15 cellular contexts compared by ENCODE assay signal in the genomic region with DNA sequence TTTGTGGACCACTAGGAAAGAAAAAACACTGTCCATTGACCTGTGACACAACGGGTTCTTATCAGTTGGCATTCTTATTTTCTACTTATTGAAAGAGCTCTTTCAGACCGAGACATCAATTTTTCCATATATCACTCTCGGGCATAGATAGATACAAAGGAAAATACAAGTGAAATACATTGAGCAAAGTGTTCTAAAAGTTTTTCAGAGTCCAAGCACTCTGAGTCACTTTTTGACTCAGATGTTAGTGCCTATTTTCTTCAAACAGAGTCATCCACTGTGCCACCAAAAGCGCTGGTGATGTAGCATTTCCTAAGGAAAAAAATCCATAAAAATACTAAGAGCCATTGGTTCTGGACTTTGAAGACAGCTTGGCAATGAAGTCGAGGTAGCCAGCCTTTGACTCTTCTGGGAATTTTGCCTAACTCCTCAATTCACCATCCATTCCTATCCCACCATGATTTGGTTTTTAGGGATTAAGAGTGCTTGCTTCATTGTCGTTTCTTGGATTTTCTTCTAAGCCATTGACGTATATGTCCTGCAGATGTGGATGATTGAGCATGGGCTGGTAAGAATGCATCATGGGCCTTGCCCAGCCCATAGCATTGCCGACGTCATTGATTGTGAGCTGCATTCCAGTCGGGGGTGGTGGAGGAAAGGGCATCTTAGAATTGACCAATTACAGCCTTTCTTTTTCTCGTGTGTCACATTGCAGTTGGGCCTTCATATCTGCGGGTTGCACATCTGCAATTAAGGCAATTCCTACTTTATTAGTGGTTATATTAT. TPM values are rescaled to one million over a fixed set of nuclear protein-coding genes. Genes with fewer than 3 reads are reported as not detected.
A peak's percentile ranks its signal among the peaks of the same experiment; 100 is the strongest.
DNase-seq lines count a peak whose midpoint lies in the region; ATAC-seq and TF ChIP-seq lines count a peak whose summit lies in the region.
"Had no signal": no experiment of that assay in that cellular context is flagged by ENCODE, and none has a peak within 500 bp of the region (broad histone marks: within the 10 kb centered on the region; RNA-seq: fewer than 3 reads in every experiment).

No MANE protein-coding gene starts in this region.

- H3K4me1 ChIP-seq in ACC112 (ENCODE audit: control insufficient read depth, insufficient read depth, low read length, unreplicated experiment) = peaks cover 40% of the 10 kb centered on the region

- H3K27ac ChIP-seq in ACC112 (ENCODE audit: low read depth, low read length) = peak overlapping the region; percentile 54
- H3K27ac ChIP-seq: C4-2B had no signal

- TF ChIP-seq CTCF in natural killer cell (IDR thresholded peaks at IDR 0.05) = no peak

- H3K36me3 Mint-ChIP-seq in activated T-helper 17 cell treated with anti-CD3 and anti-CD28 coated beads, Interleukin-2, amount 50 U/mL, for 72 hours (ENCODE audit: low read depth) = peaks cover 35% of the 10 kb centered on the region
- no peaks in the 10 kb centered on the region for H3K36me3 Mint-ChIP-seq in natural killer cell

- ATAC-seq in activated T-helper 17 cell treated with anti-CD3 and anti-CD28 coated beads, Interleukin-2, amount 50 U/mL, for 72 hours (replicated peaks) = peak; percentile 72
- ATAC-seq in GM19324 (IDR thresholded peaks at IDR 0.05; ENCODE audit: low FRiP score, unreplicated experiment) (no peak), GM18517 (IDR thresholded peaks at IDR 0.05; ENCODE audit: unreplicated experiment) (no peak), natural killer cell (no peak)

- no peak overlapping the region for H3K4me3 ChIP-seq in ACC112 (ENCODE audit: low read depth, low read length)
- H3K4me3 ChIP-seq: adrenal gland had no signal

- H3K27me3 Mint-ChIP-seq in activated T-helper 17 cell treated with anti-CD3 and anti-CD28 coated beads, Interleukin-2, amount 50 U/mL, for 72 hours = no peaks in the 10 kb centered on the region
- H3K27me3 Mint-ChIP-seq in natural killer cell (ENCODE audit: low read depth in 2 of 2) = no peaks in the 10 kb centered on the region
- H3K27me3 Mint-ChIP-seq: naive B cell had no signal

- peaks cover 99% of the 10 kb centered on the region for H3K79me2 ChIP-seq in ACC112 (ENCODE audit: control insufficient read depth, insufficient read depth, low read length, unreplicated experiment)

- peaks cover 8% of the 10 kb centered on the region; the same call in 1 of the 2 replicates for H3K36me3 ChIP-seq in ACC112 (ENCODE audit: insufficient read depth, low read length)
- H3K36me3 ChIP-seq: adrenal gland had no signal

- H3K4me3 Mint-ChIP-seq in activated T-helper 17 cell treated with anti-CD3 and anti-CD28 coated beads, Interleukin-2, amount 50 U/mL, for 72 hours = peak overlapping the region; percentile 81
- H3K4me3 Mint-ChIP-seq in natural killer cell = no peak overlapping the region
- H3K4me3 Mint-ChIP-seq: H9; naive B cell; T-helper 1 cell treated with Interleukin-12 subunit alpha and Interleukin-12 subunit beta and Interleukin-4 antibody, amounts not matched to agents 30 μg/mL and 1 μg/mL, for 36 hours had no signal

- no peak overlapping the region for H2AFZ ChIP-seq in ACC112 (ENCODE audit: low read length, unreplicated experiment)

- no peaks in the 10 kb centered on the region for H3K27me3 ChIP-seq in ACC112 (ENCODE audit: insufficient read depth, low read length)
- H3K27me3 ChIP-seq: adrenal gland had no signal

- intact Hi-C loops in natural killer cell (cut with micrococcal nuclease) = no loop called here

- H3K27ac Mint-ChIP-seq in activated T-helper 17 cell treated with anti-CD3 and anti-CD28 coated beads, Interleukin-2, amount 50 U/mL, for 72 hours = peak overlapping the region; percentile 99
- no peak overlapping the region for H3K27ac Mint-ChIP-seq in natural killer cell
- H3K27ac Mint-ChIP-seq: T-helper 1 cell treated with Interleukin-12 subunit alpha and Interleukin-12 subunit beta and Interleukin-4 antibody, amounts not matched to agents 30 μg/mL and 1 μg/mL, for 36 hours had no signal

- H3K9me3 Mint-ChIP-seq in activated T-helper 17 cell treated with anti-CD3 and anti-CD28 coated beads, Interleukin-2, amount 50 U/mL, for 72 hours = peaks cover 3% of the 10 kb centered on the region
- H3K9me3 Mint-ChIP-seq in natural killer cell = peaks cover 1 to 2% of the 10 kb centered on the region in 2 donors

- peaks cover 46% of the 10 kb centered on the region for H3K4me1 Mint-ChIP-seq in activated T-helper 17 cell treated with anti-CD3 and anti-CD28 coated beads, Interleukin-2, amount 50 U/mL, for 72 hours
- H3K4me1 Mint-ChIP-seq in natural killer cell = peaks cover 51 to 52% of the 10 kb centered on the region in 2 donors

- DNase-seq in EL (peak; percentile 75), glomerular visceral epithelial cell (ENCODE audit: extremely low spot score) (peak; percentile 64), AG08396 (ENCODE audit: low spot score) (no peak), natural killer cell (no peak)
- DNase-seq: GF-D8, H9, naive B cell, retina had no signal

RNA-seq across cellular contexts. Expression of gene GALNT2, which starts 10.6 kb away (rescaled TPM):
- total RNA-seq in activated T-helper 17 cell treated with anti-CD3 and anti-CD28 coated beads, Interleukin-2, amount 50 U/mL, for 72 hours = 10 to 100 TPM; 49.7 to 53.6 TPM
- 10 to 100 TPM; 31.2 to 53.6 (median 47.3) TPM for total RNA-seq in natural killer cell

Comparison
In these comparisons a context has a peak if more than half of its experiments do, and no peak if none do; other contexts are left out.
1. DNase-seq: peak in EL (single experiment) and glomerular visceral epithelial cell (single experiment); none in AG08396 (single experiment) and natural killer cell (single experiment).